1 cellular context compared by ENCODE assay signal in the genomic region with DNA sequence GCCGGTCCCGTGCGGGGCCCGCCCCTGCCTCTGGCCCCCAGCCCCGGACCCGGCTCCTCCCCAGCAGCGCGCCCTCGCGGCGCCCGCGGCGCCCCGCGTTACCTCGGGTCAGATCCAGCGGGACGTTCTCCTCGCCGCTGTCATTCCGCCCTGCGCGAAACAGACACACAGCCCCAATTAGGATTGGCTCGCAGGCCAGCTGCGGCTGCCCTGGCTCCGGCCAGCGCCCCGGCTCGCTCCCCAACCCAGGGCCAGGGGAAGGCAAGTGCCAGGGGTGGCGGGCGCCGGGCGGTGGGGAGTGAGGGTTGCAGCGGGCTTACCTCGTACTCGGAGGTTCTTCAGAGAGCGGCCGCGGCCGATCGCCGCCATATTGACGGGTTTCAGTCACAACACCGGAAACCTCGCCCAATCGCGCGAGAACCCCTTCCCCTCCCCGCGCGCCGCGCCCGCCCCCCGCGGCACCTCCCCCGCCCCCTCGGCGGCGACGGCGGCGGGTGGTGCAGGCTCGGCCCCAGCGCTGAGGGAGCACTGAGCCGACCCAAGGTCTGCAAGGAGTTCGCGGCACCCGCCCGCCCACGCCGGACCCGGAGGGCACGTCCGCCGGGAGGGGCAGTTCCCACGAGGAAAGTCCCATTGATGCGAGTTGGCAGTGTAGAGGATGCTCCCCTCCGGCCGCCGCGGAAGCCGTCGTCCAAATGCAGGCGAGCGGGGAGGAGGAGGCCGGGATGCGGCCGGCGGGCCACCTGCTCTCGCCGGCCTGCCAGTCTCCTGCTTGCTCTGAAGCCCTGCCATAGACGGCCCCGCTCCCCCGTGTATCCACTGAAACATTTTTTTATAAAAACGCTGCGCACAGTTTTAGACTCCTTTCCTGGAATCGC.
A peak's percentile ranks its signal among the peaks of the same experiment; 100 is the strongest.
TF ChIP-seq lines count a peak whose summit lies in the region.

A gene with protein sequence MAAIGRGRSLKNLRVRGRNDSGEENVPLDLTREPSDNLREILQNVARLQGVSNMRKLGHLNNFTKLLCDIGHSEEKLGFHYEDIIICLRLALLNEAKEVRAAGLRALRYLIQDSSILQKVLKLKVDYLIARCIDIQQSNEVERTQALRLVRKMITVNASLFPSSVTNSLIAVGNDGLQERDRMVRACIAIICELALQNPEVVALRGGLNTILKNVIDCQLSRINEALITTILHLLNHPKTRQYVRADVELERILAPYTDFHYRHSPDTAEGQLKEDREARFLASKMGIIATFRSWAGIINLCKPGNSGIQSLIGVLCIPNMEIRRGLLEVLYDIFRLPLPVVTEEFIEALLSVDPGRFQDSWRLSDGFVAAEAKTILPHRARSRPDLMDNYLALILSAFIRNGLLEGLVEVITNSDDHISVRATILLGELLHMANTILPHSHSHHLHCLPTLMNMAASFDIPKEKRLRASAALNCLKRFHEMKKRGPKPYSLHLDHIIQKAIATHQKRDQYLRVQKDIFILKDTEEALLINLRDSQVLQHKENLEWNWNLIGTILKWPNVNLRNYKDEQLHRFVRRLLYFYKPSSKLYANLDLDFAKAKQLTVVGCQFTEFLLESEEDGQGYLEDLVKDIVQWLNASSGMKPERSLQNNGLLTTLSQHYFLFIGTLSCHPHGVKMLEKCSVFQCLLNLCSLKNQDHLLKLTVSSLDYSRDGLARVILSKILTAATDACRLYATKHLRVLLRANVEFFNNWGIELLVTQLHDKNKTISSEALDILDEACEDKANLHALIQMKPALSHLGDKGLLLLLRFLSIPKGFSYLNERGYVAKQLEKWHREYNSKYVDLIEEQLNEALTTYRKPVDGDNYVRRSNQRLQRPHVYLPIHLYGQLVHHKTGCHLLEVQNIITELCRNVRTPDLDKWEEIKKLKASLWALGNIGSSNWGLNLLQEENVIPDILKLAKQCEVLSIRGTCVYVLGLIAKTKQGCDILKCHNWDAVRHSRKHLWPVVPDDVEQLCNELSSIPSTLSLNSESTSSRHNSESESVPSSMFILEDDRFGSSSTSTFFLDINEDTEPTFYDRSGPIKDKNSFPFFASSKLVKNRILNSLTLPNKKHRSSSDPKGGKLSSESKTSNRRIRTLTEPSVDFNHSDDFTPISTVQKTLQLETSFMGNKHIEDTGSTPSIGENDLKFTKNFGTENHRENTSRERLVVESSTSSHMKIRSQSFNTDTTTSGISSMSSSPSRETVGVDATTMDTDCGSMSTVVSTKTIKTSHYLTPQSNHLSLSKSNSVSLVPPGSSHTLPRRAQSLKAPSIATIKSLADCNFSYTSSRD (N-terminal part only) (minus strand): TSS at position 391 of the 878 bp plus-strand sequence. CDS start 22 bp downstream, at position 369.

TF ChIP-seq in IMR-90, 13 proteins besides CTCF, POLR2A, EP300 and RAD21:
- TF ChIP-seq CEBPB (IDR thresholded peaks at IDR 0.05; ENCODE audit: low read depth, low read length), result no peak
- peak; percentile 94; the same call in 1 of the 2 replicates for TF ChIP-seq MAZ (IDR thresholded peaks at IDR 0.05; ENCODE audit: borderline replicate concordance, low read depth, low read length)
- TF ChIP-seq, protein P1, sequence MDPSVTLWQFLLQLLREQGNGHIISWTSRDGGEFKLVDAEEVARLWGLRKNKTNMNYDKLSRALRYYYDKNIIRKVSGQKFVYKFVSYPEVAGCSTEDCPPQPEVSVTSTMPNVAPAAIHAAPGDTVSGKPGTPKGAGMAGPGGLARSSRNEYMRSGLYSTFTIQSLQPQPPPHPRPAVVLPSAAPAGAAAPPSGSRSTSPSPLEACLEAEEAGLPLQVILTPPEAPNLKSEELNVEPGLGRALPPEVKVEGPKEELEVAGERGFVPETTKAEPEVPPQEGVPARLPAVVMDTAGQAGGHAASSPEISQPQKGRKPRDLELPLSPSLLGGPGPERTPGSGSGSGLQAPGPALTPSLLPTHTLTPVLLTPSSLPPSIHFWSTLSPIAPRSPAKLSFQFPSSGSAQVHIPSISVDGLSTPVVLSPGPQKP (IDR thresholded peaks at IDR 0.05; ENCODE audit: borderline replicate concordance, low read depth, low read length), result no peak
- TF ChIP-seq SMC3 (IDR thresholded peaks at IDR 0.05; ENCODE audit: low read depth, low read length), result no peak
- TF ChIP-seq NFE2L2 (IDR thresholded peaks at IDR 0.05; ENCODE audit: low read depth, low read length), result no peak
- peak; percentile 85 for TF ChIP-seq BHLHE40 (IDR thresholded peaks at IDR 0.05; ENCODE audit: low read depth, low read length)
- no peak for TF ChIP-seq MXI1 (IDR thresholded peaks at IDR 0.05; ENCODE audit: borderline replicate concordance, low read depth, low read length)
